15 cellular contexts compared by ENCODE assay signal in the genomic region with DNA sequence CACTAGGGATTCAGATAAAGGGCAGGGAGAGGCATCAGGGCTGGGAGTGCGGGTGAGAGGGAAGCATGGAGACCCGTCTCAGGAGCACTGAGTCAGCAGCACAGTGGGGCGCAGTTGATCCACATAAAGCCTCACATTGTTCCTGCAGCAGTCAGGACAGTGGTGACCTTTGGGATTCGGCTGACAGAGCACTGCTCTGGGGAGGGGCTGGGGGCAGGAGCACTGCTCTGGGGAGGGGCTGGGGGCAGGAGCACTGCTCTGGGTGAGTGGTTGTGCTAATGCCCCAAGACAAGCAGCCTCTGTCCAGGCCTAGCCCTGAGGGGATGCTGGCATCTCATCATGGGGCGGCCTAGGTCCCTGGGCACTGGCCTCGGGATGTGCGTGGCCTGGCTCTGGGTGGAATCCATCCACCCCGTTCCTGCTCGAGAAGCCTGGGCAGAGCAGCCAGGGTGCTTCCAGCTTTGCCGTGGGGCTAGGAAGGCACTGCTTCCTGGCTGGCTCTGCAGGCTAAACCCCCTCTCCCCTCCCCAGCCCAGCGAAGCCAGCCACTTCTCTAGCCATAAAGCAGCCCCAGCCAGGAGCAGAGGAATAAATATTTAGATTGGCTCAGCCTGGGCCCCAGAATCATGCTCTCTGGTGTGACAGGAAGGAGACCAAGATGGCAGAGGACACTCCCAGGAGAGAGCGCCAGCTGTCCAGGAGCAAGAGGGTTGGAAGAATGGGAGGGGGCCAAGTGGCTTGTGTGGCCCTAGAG. TPM values are rescaled to one million over a fixed set of nuclear protein-coding genes. Genes with fewer than 3 reads are reported as not detected.
DNase-seq lines count a peak whose midpoint lies in the region; ATAC-seq and TF ChIP-seq lines count a peak whose summit lies in the region.
"Had no signal": no experiment of that assay in that cellular context is flagged by ENCODE, and none has a peak within 500 bp of the region (broad histone marks: within the 10 kb centered on the region; RNA-seq: fewer than 3 reads in every experiment).

No MANE protein-coding gene starts in this region.

- no peak overlapping the region for H4K8ac ChIP-seq in H9 (replicated peaks; ENCODE audit: insufficient read length, low read depth, low read length)

- H2AK5ac ChIP-seq in H9 (ENCODE audit: insufficient read length, low read length), result no peak overlapping the region

- no peaks in the 10 kb centered on the region for H4K20me1 ChIP-seq in H9 (ENCODE audit: control insufficient read depth, insufficient read depth, insufficient read length)

- H4K5ac ChIP-seq in H9 (ENCODE audit: insufficient read length, low read depth, low read length), result no peak overlapping the region

- H3K9me3 Mint-ChIP-seq in H9, result no peaks in the 10 kb centered on the region
- H3K9me3 Mint-ChIP-seq: activated CD4-positive, alpha-beta memory T cell treated with anti-CD3 and anti-CD28 coated beads for 36 hours; activated naive CD4-positive, alpha-beta T cell treated with anti-CD3 and anti-CD28 coated beads, Interleukin-2, amount 10 ng/mL, durations not matched to agents 7 days and 5 days had no signal

- peak; percentile 51 for DNase-seq in NCI-H1092 treated with DMSO at 0.1 percent for 48 hours (lab: John Stamatoyannopoulos, UW)
- no peak for DNase-seq in H9
- no peak for DNase-seq in glomerular visceral epithelial cell (ENCODE audit: extremely low spot score)
- DNase-seq in omental fat pad (ENCODE audit: low spot score), result no peak
- no peak for DNase-seq in NCI-H1436 treated with DMSO at 0.1 percent for 48 hours (lab: John Stamatoyannopoulos, UW)
- DNase-seq: activated CD4-positive, alpha-beta memory T cell treated with anti-CD3 and anti-CD28 coated beads for 36 hours; activated naive CD4-positive, alpha-beta T cell treated with anti-CD3 and anti-CD28 coated beads, Interleukin-2, amount 10 ng/mL, durations not matched to agents 7 days and 5 days; AML-193; effector memory CD4-positive, alpha-beta T cell; stimulated activated CD8-positive, alpha-beta memory T cell treated with anti-CD3 and anti-CD28 coated beads, Interleukin-4, amount 100 ng/mL, for 48 hours had no signal

- ATAC-seq in omental fat pad (ENCODE audit: low FRiP score), result no peak

- WGBS in liver, result 37% methylated on average over 12 of the region's 12 CpGs
- no CpG with 5 or more reads among the region's 12 CpGs for WGBS in H9 (ENCODE audit: extremely low coverage, insufficient read length, low lambda C conversion rate)

- no peak overlapping the region for H3K4me2 ChIP-seq in H9 (ENCODE audit: insufficient read depth, insufficient read length, low read length)
- H3K4me2 ChIP-seq: KMS-11 had no signal

- H3K9ac ChIP-seq in duodenal mucosa (ENCODE audit: low read depth in 1 of 2, low read length in 2 of 2), result peak overlapping the region; percentile 11 to 15
- H3K9ac ChIP-seq in liver (ENCODE audit: low read depth in 1 of 2, low read length in 2 of 2), result peak overlapping the region; percentile 5 to 18
- H3K9ac ChIP-seq in skeletal muscle tissue (ENCODE audit: low read depth in 1 of 3, low read length in 3 of 3), result peak overlapping the region in 1 of 3 donors; percentile 33
- H3K9ac ChIP-seq in H9 (ENCODE audit: extremely low read depth, insufficient read length, low read length), result no peak overlapping the region
- H3K9ac ChIP-seq: KMS-11 had no signal

- no peaks in the 10 kb centered on the region for H3K23me2 ChIP-seq in H9 (ENCODE audit: insufficient read length, low read depth, low read length, poor library complexity, severe bottlenecking)

- H3K4me1 Mint-ChIP-seq in H9, result peaks cover 22 to 36% of the 10 kb centered on the region in 2 experiments

- no peak overlapping the region for H2BK20ac ChIP-seq in H9 (ENCODE audit: low read depth, low read length, poor library complexity, severe bottlenecking)

- H3K27me3 ChIP-seq in duodenal mucosa (ENCODE audit: control insufficient read depth in 1 of 2, insufficient read depth in 2 of 2, low read length in 2 of 2) (no peaks in the 10 kb centered on the region), liver (ENCODE audit: control insufficient read depth in 4 of 4, insufficient read depth in 4 of 4, low read length in 3 of 4) (no peaks in the 10 kb centered on the region), skeletal muscle tissue (ENCODE audit: control insufficient read depth in 3 of 3, insufficient read depth in 3 of 3, low read length in 3 of 3) (peaks cover 0 to 16% (median 2%) of the 10 kb centered on the region in 3 donors), H9 (ENCODE audit: insufficient read depth, low read length) (peaks cover 34% of the 10 kb centered on the region)

- H2BK5ac ChIP-seq in H9 (ENCODE audit: insufficient read length, low read length), result no peak overlapping the region

- H3K79me1 ChIP-seq in H9 (ENCODE audit: insufficient read depth, low read depth, low read length, poor library complexity, severe bottlenecking), result no peaks in the 10 kb centered on the region

- H3K23ac ChIP-seq in H9 (ENCODE audit: insufficient read length, low read depth, low read length), result no peak overlapping the region

- H3K9me3 ChIP-seq in duodenal mucosa (ENCODE audit: control insufficient read depth in 1 of 2, low read length in 2 of 2) (no peaks in the 10 kb centered on the region), liver (ENCODE audit: control insufficient read depth in 4 of 4, low read length in 3 of 4) (no peaks in the 10 kb centered on the region), skeletal muscle tissue (ENCODE audit: control insufficient read depth in 3 of 3, low read length in 3 of 3) (no peaks in the 10 kb centered on the region), H9 (ENCODE audit: control insufficient read depth, low read depth, low read length) (no peaks in the 10 kb centered on the region)

- peaks cover 95% of the 10 kb centered on the region for H3K27me3 Mint-ChIP-seq in H9 (ENCODE audit: low read depth)

- no peak overlapping the region for H2BK15ac ChIP-seq in H9 (ENCODE audit: low read depth, low read length)

- H3K27ac ChIP-seq in duodenal mucosa (ENCODE audit: low read depth, low read length) (peak overlapping the region; percentile 22), liver (ENCODE audit: low read depth in 1 of 2, low read length in 2 of 2) (peak overlapping the region; percentile 93 to 95), skeletal muscle tissue (ENCODE audit: low read depth, low read length) (peak overlapping the region; percentile 25), H9 (ENCODE audit: insufficient read length, low read depth, low read length) (no peak overlapping the region)
- H3K27ac ChIP-seq: KMS-11 had no signal

- H3K79me2 ChIP-seq in H9 (ENCODE audit: insufficient read depth, low read length), result no peaks in the 10 kb centered on the region

- H3K4me3 Mint-ChIP-seq in H9, result no peak overlapping the region
- H3K4me3 Mint-ChIP-seq: activated CD4-positive, alpha-beta memory T cell treated with anti-CD3 and anti-CD28 coated beads for 36 hours; activated naive CD4-positive, alpha-beta T cell treated with anti-CD3 and anti-CD28 coated beads, Interleukin-2, amount 10 ng/mL, durations not matched to agents 7 days and 5 days had no signal

- H3T11ph ChIP-seq in H9 (ENCODE audit: low read length), result no peak overlapping the region

- H3K14ac ChIP-seq in H9 (ENCODE audit: insufficient read depth, low read length), result no peak overlapping the region; the same call in 1 of the 2 replicates

- no peak for TF ChIP-seq RAD21 in liver (IDR thresholded peaks at IDR 0.05)

- H3K4me3 ChIP-seq in duodenal mucosa (ENCODE audit: low read depth in 1 of 2, low read length in 2 of 2), result no peak overlapping the region
- no peak overlapping the region for H3K4me3 ChIP-seq in liver (ENCODE audit: low read depth in 1 of 3, low read length in 3 of 3)
- H3K4me3 ChIP-seq in skeletal muscle tissue (ENCODE audit: low read length in 3 of 3), result peak overlapping the region in 1 of 3 donors; percentile 11

- no peak overlapping the region for H2BK120ac ChIP-seq in H9 (ENCODE audit: low read depth, low read length, poor library complexity, severe bottlenecking)

- H3K18ac ChIP-seq in H9 (ENCODE audit: insufficient read length, low read depth, low read length), result no peak overlapping the region

- H4K91ac ChIP-seq in H9 (ENCODE audit: insufficient read length, low read depth, low read length), result no peak overlapping the region

- no peak overlapping the region for H3K4ac ChIP-seq in H9 (ENCODE audit: low read depth, low read length)

- peaks cover 5 to 21% of the 10 kb centered on the region in 2 donors for H3K36me3 ChIP-seq in duodenal mucosa (ENCODE audit: control insufficient read depth in 1 of 2, insufficient read depth in 2 of 2, low read length in 2 of 2)
- peaks cover 0 to 16% (median 3%) of the 10 kb centered on the region in 4 donors for H3K36me3 ChIP-seq in liver (ENCODE audit: control insufficient read depth in 4 of 4, insufficient read depth in 3 of 4, low read depth in 1 of 4, low read length in 3 of 4)
- peaks cover 0 to 14% (median 4%) of the 10 kb centered on the region in 3 donors for H3K36me3 ChIP-seq in skeletal muscle tissue (ENCODE audit: control insufficient read depth in 3 of 3, insufficient read depth in 3 of 3, low read length in 3 of 3)

- no peak overlapping the region for H3K56ac ChIP-seq in H9 (ENCODE audit: insufficient read length, low read depth, low read length)

- TF ChIP-seq CTCF in liver (IDR thresholded peaks at IDR 0.05; ENCODE audit: low read depth, low read length, missing input control) (no peak), H9 (conservative IDR thresholded peaks at IDR 0.05) (no peak), omental fat pad (IDR thresholded peaks at IDR 0.05) (no peak)

- no peak overlapping the region for H2AFZ ChIP-seq in H9 (ENCODE audit: low read length)

- H2BK12ac ChIP-seq in H9 (ENCODE audit: insufficient read length, low read depth, low read length), result no peak overlapping the region

- H3K27ac Mint-ChIP-seq in H9, result peak overlapping the region in 1 of 3 experiments; percentile 29; a peak in 1 of 7 replicates
- H3K27ac Mint-ChIP-seq: activated CD4-positive, alpha-beta memory T cell treated with anti-CD3 and anti-CD28 coated beads for 36 hours; activated naive CD4-positive, alpha-beta T cell treated with anti-CD3 and anti-CD28 coated beads, Interleukin-2, amount 10 ng/mL, durations not matched to agents 7 days and 5 days had no signal

- peaks cover 64 to 70% of the 10 kb centered on the region in 2 donors for H3K4me1 ChIP-seq in duodenal mucosa (ENCODE audit: control insufficient read depth in 1 of 2, insufficient read depth in 2 of 2, low read length in 2 of 2)
- peaks cover 33 to 84% (median 64%) of the 10 kb centered on the region in 4 donors for H3K4me1 ChIP-seq in liver (ENCODE audit: control insufficient read depth in 4 of 4, insufficient read depth in 4 of 4, low read length in 3 of 4)
- H3K4me1 ChIP-seq in skeletal muscle tissue (ENCODE audit: control insufficient read depth in 3 of 3, insufficient read depth in 3 of 3, low read length in 3 of 3), result peaks cover 53 to 59% (median 57%) of the 10 kb centered on the region in 3 donors
- no peaks in the 10 kb centered on the region for H3K4me1 ChIP-seq in H9 (ENCODE audit: insufficient read depth, low read length)

- no peaks in the 10 kb centered on the region for H3K36me3 Mint-ChIP-seq in H9 (ENCODE audit: insufficient read depth in 1 of 3, low read depth in 3 of 3)
- H3K36me3 Mint-ChIP-seq: activated CD4-positive, alpha-beta memory T cell treated with anti-CD3 and anti-CD28 coated beads for 36 hours; activated naive CD4-positive, alpha-beta T cell treated with anti-CD3 and anti-CD28 coated beads, Interleukin-2, amount 10 ng/mL, durations not matched to agents 7 days and 5 days had no signal

RNA-seq across cellular contexts. Expression of gene OAF, which starts 7.3 kb away (rescaled TPM):
- total RNA-seq in liver, result 10 to 100 TPM; 15.0 to 89.4 TPM
- polyA plus RNA-seq in liver, result 100 to 1,000 TPM in 1 of 2 donors, 10 to 100 TPM in 1; 74.6 to 151 TPM
- total RNA-seq in skeletal muscle tissue, result 13.6 TPM
- total RNA-seq in H9 (2021), result 1.1 and 1.6 TPM in 2 replicates
- total RNA-seq in omental fat pad, result 10 to 100 TPM; 32.3 to 97.4 (median 67.0) TPM

RNA-seq across cellular contexts. Expression of gene POU2F3, which starts 21.8 kb away (rescaled TPM):
- total RNA-seq in liver (not detected), skeletal muscle tissue (not detected), H9 (2021) (1.1 and 1.3 TPM in 2 replicates), omental fat pad (under 1 TPM in 2 of 4 donors, not detected in 2; 0.19 to 0.24 TPM)
- polyA plus RNA-seq in liver, result not detected
- total RNA-seq: activated CD4-positive, alpha-beta memory T cell treated with anti-CD3 and anti-CD28 coated beads for 36 hours; mononuclear cell had no signal
